ENCODE assay signal across 12 cellular contexts in the genomic region with DNA sequence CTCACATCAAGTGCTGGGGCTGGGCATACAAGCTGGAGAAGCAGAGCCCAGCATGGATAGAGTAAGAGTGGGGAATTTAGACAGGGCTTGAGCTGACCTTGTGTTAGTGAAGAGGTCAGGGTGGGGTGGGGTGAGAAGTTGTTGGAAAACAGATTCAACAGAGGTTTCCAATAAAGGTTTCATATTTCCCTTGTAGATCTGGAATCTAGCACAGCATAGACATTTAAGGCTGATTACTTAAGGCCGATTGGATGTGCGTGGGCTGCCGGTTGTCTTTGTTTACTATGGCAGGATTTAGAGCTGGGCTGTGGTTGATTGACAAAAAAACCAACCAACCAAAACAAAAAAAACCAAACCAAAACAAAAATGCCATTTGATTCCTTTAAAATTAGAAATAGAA.
A peak's percentile ranks its signal among the peaks of the same experiment; 100 is the strongest.
DNase-seq lines count a peak whose midpoint lies in the region; ATAC-seq and TF ChIP-seq lines count a peak whose summit lies in the region.
"Had no signal": no experiment of that assay in that cellular context is flagged by ENCODE, and none has a peak within 500 bp of the region (broad histone marks: within the 10 kb centered on the region; RNA-seq: fewer than 3 reads in every experiment).

No MANE protein-coding gene starts in this region.

- TF ChIP-seq CTCF in BJ (IDR thresholded peaks at IDR 0.05; ENCODE audit: insufficient read depth, low read depth, low read length) (no peak), fibroblast of villous mesenchyme (IDR thresholded peaks at IDR 0.05; ENCODE audit: insufficient read depth, low read depth, low read length) (no peak), psoas muscle (IDR thresholded peaks at IDR 0.05) (no peak)

- H3K36me3 ChIP-seq in BJ (ENCODE audit: control insufficient read depth, insufficient read depth, low read length) (no peaks in the 10 kb centered on the region), psoas muscle (ENCODE audit: insufficient read depth in 1 of 2, low read depth in 1 of 2) (no peaks in the 10 kb centered on the region)
- H3K36me3 ChIP-seq in CD8-positive, alpha-beta memory T cell (ENCODE audit: insufficient read depth, low read length), result no peaks in the 10 kb centered on the region
- H3K36me3 ChIP-seq: SJSA1 had no signal

- ATAC-seq in psoas muscle (peak in 2 of 4 donors; percentile 34 to 43), GM21367 (IDR thresholded peaks at IDR 0.05; ENCODE audit: unreplicated experiment) (no peak), GM21723 (IDR thresholded peaks at IDR 0.05; ENCODE audit: unreplicated experiment) (no peak)
- no peak for ATAC-seq in stimulated activated effector memory CD8-positive, alpha-beta T cell treated with anti-CD3 and anti-CD28 coated beads, Interleukin-12 subunit alpha, Interleukin-12 subunit beta, amount 100 ng/mL, for 72 hours
- ATAC-seq: stimulated activated naive CD8-positive, alpha-beta T cell treated with anti-CD3 and anti-CD28 coated beads, Interleukin-15, Interleukin-2, amounts not matched to agents 100 U/mL and 50 U/mL, for 24 hours had no signal

- H3K4me1 Mint-ChIP-seq in CD8-positive, alpha-beta memory T cell, result no peaks in the 10 kb centered on the region
- no peaks in the 10 kb centered on the region for H3K4me1 Mint-ChIP-seq in stimulated activated effector memory CD8-positive, alpha-beta T cell treated with anti-CD3 and anti-CD28 coated beads, Interleukin-12 subunit alpha, Interleukin-12 subunit beta, amount 100 ng/mL, for 72 hours
- H3K4me1 Mint-ChIP-seq: CD4-positive, alpha-beta memory T cell had no signal

- H3K4me3 ChIP-seq in BJ (ENCODE audit: low read depth, low read length) (no peak overlapping the region), fibroblast of villous mesenchyme (ENCODE audit: low read depth, low read length) (no peak overlapping the region), psoas muscle (no peak overlapping the region)
- no peak overlapping the region for H3K4me3 ChIP-seq in CD8-positive, alpha-beta memory T cell (ENCODE audit: low read length)
- H3K4me3 ChIP-seq: SJSA1 had no signal

- no peak overlapping the region for H3K27ac Mint-ChIP-seq in CD8-positive, alpha-beta memory T cell
- H3K27ac Mint-ChIP-seq in stimulated activated effector memory CD8-positive, alpha-beta T cell treated with anti-CD3 and anti-CD28 coated beads, Interleukin-12 subunit alpha, Interleukin-12 subunit beta, amount 100 ng/mL, for 72 hours, result no peak overlapping the region
- H3K27ac Mint-ChIP-seq: CD4-positive, alpha-beta memory T cell had no signal

- peaks cover 6 to 13% of the 10 kb centered on the region in 2 donors for H3K27me3 Mint-ChIP-seq in CD8-positive, alpha-beta memory T cell

- POLR2A ChIA-PET in BJ (lab: Charles Lee), result no interaction called here
- POLR2A ChIA-PET in CD8-positive, alpha-beta memory T cell (lab: Charles Lee), result no interaction called here

- intact Hi-C loops in psoas muscle (cut with DNase I), result loop anchor here in 1 of 2 donors (5.0 kb wide), 1 partner anchor 33 kb away; no protein-coding TSS in a partner anchor

- H3K4me1 ChIP-seq in psoas muscle, result peaks cover 42% of the 10 kb centered on the region
- H3K4me1 ChIP-seq in CD8-positive, alpha-beta memory T cell (ENCODE audit: insufficient read depth, low read length), result no peaks in the 10 kb centered on the region

- no peaks in the 10 kb centered on the region for H3K27me3 ChIP-seq in BJ (ENCODE audit: control insufficient read depth, insufficient read depth, low read length)
- H3K27me3 ChIP-seq in psoas muscle (ENCODE audit: insufficient read depth in 3 of 3, low read length in 2 of 3), result no peaks in the 10 kb centered on the region
- no peaks in the 10 kb centered on the region for H3K27me3 ChIP-seq in CD8-positive, alpha-beta memory T cell (ENCODE audit: insufficient read depth, low read length, poor library complexity, severe bottlenecking)
- H3K27me3 ChIP-seq: SJSA1 had no signal

- H3K4me3 Mint-ChIP-seq in CD8-positive, alpha-beta memory T cell, result no peak overlapping the region
- H3K4me3 Mint-ChIP-seq in stimulated activated effector memory CD8-positive, alpha-beta T cell treated with anti-CD3 and anti-CD28 coated beads, Interleukin-12 subunit alpha, Interleukin-12 subunit beta, amount 100 ng/mL, for 72 hours, result no peak overlapping the region
- H3K4me3 Mint-ChIP-seq: CD4-positive, alpha-beta memory T cell had no signal

- H3K9me3 Mint-ChIP-seq in CD8-positive, alpha-beta memory T cell, result peaks cover 0 to 3% (median 0%) of the 10 kb centered on the region in 5 donors
- H3K9me3 Mint-ChIP-seq in stimulated activated effector memory CD8-positive, alpha-beta T cell treated with anti-CD3 and anti-CD28 coated beads, Interleukin-12 subunit alpha, Interleukin-12 subunit beta, amount 100 ng/mL, for 72 hours, result no peaks in the 10 kb centered on the region
- H3K9me3 Mint-ChIP-seq: CD4-positive, alpha-beta memory T cell had no signal

- CTCF ChIA-PET in BJ (lab: Yijun Ruan, JAX), result interaction anchor here (0.6 to 1.2 kb wide), 3 partner anchors 11 to 83 kb away, joined by 3 to 4 read pairs (median 4); no protein-coding TSS in a partner anchor
- CTCF ChIA-PET in CD8-positive, alpha-beta memory T cell (lab: Charles Lee), result no interaction called here

- no peaks in the 10 kb centered on the region for H3K9me3 ChIP-seq in psoas muscle
- no peaks in the 10 kb centered on the region for H3K9me3 ChIP-seq in CD8-positive, alpha-beta memory T cell (ENCODE audit: low read length)
- H3K9me3 ChIP-seq: SJSA1 had no signal

- H3K27ac ChIP-seq in angular gyrus (ENCODE audit: low read depth, low read length), result peak overlapping the region; percentile 41
- peak overlapping the region; percentile 71 for H3K27ac ChIP-seq in psoas muscle
- no peak overlapping the region for H3K27ac ChIP-seq in CD8-positive, alpha-beta memory T cell (ENCODE audit: low read depth, low read length)
- H3K27ac ChIP-seq: SJSA1 had no signal

- 11 to 24% (median 16%) methylated on average over 3 of the region's 3 CpGs for WGBS in psoas muscle, 3 donors

- no peaks in the 10 kb centered on the region for H3K36me3 Mint-ChIP-seq in CD8-positive, alpha-beta memory T cell
- no peaks in the 10 kb centered on the region for H3K36me3 Mint-ChIP-seq in stimulated activated effector memory CD8-positive, alpha-beta T cell treated with anti-CD3 and anti-CD28 coated beads, Interleukin-12 subunit alpha, Interleukin-12 subunit beta, amount 100 ng/mL, for 72 hours
- H3K36me3 Mint-ChIP-seq: CD4-positive, alpha-beta memory T cell had no signal

- DNase-seq in BJ (ENCODE audit: low read depth) (peak; percentile 31), fibroblast of villous mesenchyme (ENCODE audit: low read depth) (peak; percentile 93), psoas muscle (no peak)
- no peak for DNase-seq in CD8-positive, alpha-beta memory T cell
- DNase-seq in stimulated activated effector memory CD8-positive, alpha-beta T cell treated with anti-CD3 and anti-CD28 coated beads, Interleukin-12 subunit alpha, Interleukin-12 subunit beta, amount 100 ng/mL, for 72 hours (ENCODE audit: low spot score in 2 of 2), result no peak
- DNase-seq: CD4-positive, alpha-beta memory T cell; NCI-H446; stimulated activated naive CD8-positive, alpha-beta T cell treated with anti-CD3 and anti-CD28 coated beads, Interleukin-15, Interleukin-2, amounts not matched to agents 100 U/mL and 50 U/mL, for 24 hours had no signal

Comparison
In these comparisons a context has a peak if more than half of its experiments do, and no peak if none do; other contexts are left out.
1. DNase-seq: peak in BJ (single experiment) and fibroblast of villous mesenchyme (single experiment); none in psoas muscle (0 of 2), CD8-positive, alpha-beta memory T cell (0 of 5) and stimulated activated effector memory CD8-positive, alpha-beta T cell treated with anti-CD3 and anti-CD28 coated beads, Interleukin-12 subunit alpha, Interleukin-12 subunit beta, amount 100 ng/mL, for 72 hours (0 of 2).